18 cellular contexts compared by ENCODE assay signal in genomic region chr2:136107238-136108033, GRCh38. TPM values are rescaled to one million over a fixed set of nuclear protein-coding genes. Genes with fewer than 3 reads are reported as not detected.
A peak's percentile ranks its signal among the peaks of the same experiment; 100 is the strongest.
DNase-seq lines count a peak whose midpoint lies in the region; ATAC-seq and TF ChIP-seq lines count a peak whose summit lies in the region.
"Had no signal": no experiment of that assay in that cellular context is flagged by ENCODE, and none has a peak within 500 bp of the region (broad histone marks: within the 10 kb centered on the region; RNA-seq: fewer than 3 reads in every experiment).

No MANE protein-coding gene starts in this region.

- peaks cover 25 to 40% (median 31%) of the 10 kb centered on the region in 10 experiments for H3K4me1 ChIP-seq in BLaER1 treated with 17β-estradiol and CSF1 and Interleukin-3, amounts not matched to agents 10 nM and 100 nM
- H3K4me1 ChIP-seq in spleen, result peaks cover 0 to 53% (median 15%) of the 10 kb centered on the region in 6 donors

- no peaks in the 10 kb centered on the region for H3K27me3 Mint-ChIP-seq in activated T-helper 2 cell treated with anti-CD3 and anti-CD28 coated beads, Interferon-gamma antibody, Interleukin-2, Interleukin-4, amounts not matched to agents 10 μg/mL and 5 μg/mL and 100 μg/mL, durations not matched to agents 14 hours and 24 hours and 36 hours (ENCODE audit: low read depth)
- H3K27me3 Mint-ChIP-seq in activated CD4-positive, alpha-beta memory T cell treated with anti-CD3 and anti-CD28 coated beads, Interleukin-2, amount 10 ng/mL, durations not matched to agents 7 days and 5 days, result no peaks in the 10 kb centered on the region
- H3K27me3 Mint-ChIP-seq: activated T-cell treated with anti-CD3 and anti-CD28 coated beads, Interleukin-2, amount 50 U/mL, for 24 hours; stimulated activated naive CD8-positive, alpha-beta T cell treated with anti-CD3 and anti-CD28 coated beads, Interleukin-15, Interleukin-2, amounts not matched to agents 100 ng/mL and 50 ng/mL, for 24 hours had no signal

- H3K27ac ChIP-seq in BLaER1 treated with 17β-estradiol and CSF1 and Interleukin-3, amounts not matched to agents 10 nM and 100 nM, result peak overlapping the region in 4 of 11 experiments; percentile 18 to 64 (median 34); a peak in 6 of 22 replicates
- peak overlapping the region in 3 of 8 donors; percentile 15 to 21 (median 19) for H3K27ac ChIP-seq in spleen
- H3K27ac ChIP-seq: dorsolateral prefrontal cortex had no signal

- H3K36me3 ChIP-seq in BLaER1 treated with 17β-estradiol and CSF1 and Interleukin-3, amounts not matched to agents 10 nM and 100 nM, result peaks cover 0 to 2% (median 0%) of the 10 kb centered on the region in 11 experiments; a peak in 3 of 22 replicates
- no peaks in the 10 kb centered on the region for H3K36me3 ChIP-seq in spleen

- H3K9me3 Mint-ChIP-seq in activated T-helper 2 cell treated with anti-CD3 and anti-CD28 coated beads, Interferon-gamma antibody, Interleukin-2, Interleukin-4, amounts not matched to agents 10 μg/mL and 5 μg/mL and 100 μg/mL, durations not matched to agents 14 hours and 24 hours and 36 hours, result no peaks in the 10 kb centered on the region
- no peaks in the 10 kb centered on the region for H3K9me3 Mint-ChIP-seq in activated CD4-positive, alpha-beta memory T cell treated with anti-CD3 and anti-CD28 coated beads, Interleukin-2, amount 10 ng/mL, durations not matched to agents 7 days and 5 days
- H3K9me3 Mint-ChIP-seq: activated T-cell treated with anti-CD3 and anti-CD28 coated beads, Interleukin-2, amount 50 U/mL, for 24 hours; HFFc6; immature natural killer cell; stimulated activated naive CD8-positive, alpha-beta T cell treated with anti-CD3 and anti-CD28 coated beads, Interleukin-15, Interleukin-2, amounts not matched to agents 100 ng/mL and 50 ng/mL, for 24 hours had no signal

- DNase-seq in spleen (no peak), globus pallidus (ENCODE audit: low spot score) (no peak)
- DNase-seq in activated T-helper 2 cell treated with anti-CD3 and anti-CD28 coated beads, Interferon-gamma antibody, Interleukin-2, Interleukin-4, amounts not matched to agents 10 μg/mL and 5 μg/mL and 100 μg/mL, durations not matched to agents 14 hours and 24 hours and 36 hours (ENCODE audit: low spot score), result no peak
- DNase-seq in activated CD4-positive, alpha-beta memory T cell treated with anti-CD3 and anti-CD28 coated beads, Interleukin-2, amount 10 ng/mL, durations not matched to agents 7 days and 5 days, result no peak
- DNase-seq: activated T-cell treated with anti-CD3 and anti-CD28 coated beads, Interleukin-2, amount 50 U/mL, for 24 hours; aorta; dorsolateral prefrontal cortex; HFFc6; immature natural killer cell; mucosa of descending colon; NCI-H1436; retina; stimulated activated CD4-positive, alpha-beta T cell treated with anti-CD3 and anti-CD28 coated beads, Interleukin-4, amount 100 ng/mL, for 24 hours had no signal

- no peaks in the 10 kb centered on the region for H3K27me3 ChIP-seq in BLaER1 treated with 17β-estradiol and CSF1 and Interleukin-3, amounts not matched to agents 10 nM and 100 nM
- no peaks in the 10 kb centered on the region for H3K27me3 ChIP-seq in spleen (replicated peaks in 1 of 7)
- H3K27me3 ChIP-seq: dorsolateral prefrontal cortex had no signal

- peaks cover 4% of the 10 kb centered on the region for H3K36me3 Mint-ChIP-seq in activated T-helper 2 cell treated with anti-CD3 and anti-CD28 coated beads, Interferon-gamma antibody, Interleukin-2, Interleukin-4, amounts not matched to agents 10 μg/mL and 5 μg/mL and 100 μg/mL, durations not matched to agents 14 hours and 24 hours and 36 hours (ENCODE audit: low read depth)
- H3K36me3 Mint-ChIP-seq in activated CD4-positive, alpha-beta memory T cell treated with anti-CD3 and anti-CD28 coated beads, Interleukin-2, amount 10 ng/mL, durations not matched to agents 7 days and 5 days (ENCODE audit: low read depth), result peaks cover 3% of the 10 kb centered on the region
- H3K36me3 Mint-ChIP-seq: immature natural killer cell had no signal

- no peak overlapping the region for H3K4me3 Mint-ChIP-seq in activated T-helper 2 cell treated with anti-CD3 and anti-CD28 coated beads, Interferon-gamma antibody, Interleukin-2, Interleukin-4, amounts not matched to agents 10 μg/mL and 5 μg/mL and 100 μg/mL, durations not matched to agents 14 hours and 24 hours and 36 hours (ENCODE audit: low read depth)
- no peak overlapping the region for H3K4me3 Mint-ChIP-seq in activated CD4-positive, alpha-beta memory T cell treated with anti-CD3 and anti-CD28 coated beads, Interleukin-2, amount 10 ng/mL, durations not matched to agents 7 days and 5 days
- H3K4me3 Mint-ChIP-seq: activated T-cell treated with anti-CD3 and anti-CD28 coated beads, Interleukin-2, amount 50 U/mL, for 24 hours; HFFc6; immature natural killer cell; stimulated activated naive CD8-positive, alpha-beta T cell treated with anti-CD3 and anti-CD28 coated beads, Interleukin-15, Interleukin-2, amounts not matched to agents 100 ng/mL and 50 ng/mL, for 24 hours had no signal

- H3K27ac Mint-ChIP-seq in activated T-helper 2 cell treated with anti-CD3 and anti-CD28 coated beads, Interferon-gamma antibody, Interleukin-2, Interleukin-4, amounts not matched to agents 10 μg/mL and 5 μg/mL and 100 μg/mL, durations not matched to agents 14 hours and 24 hours and 36 hours, result no peak overlapping the region
- H3K27ac Mint-ChIP-seq in activated CD4-positive, alpha-beta memory T cell treated with anti-CD3 and anti-CD28 coated beads, Interleukin-2, amount 10 ng/mL, durations not matched to agents 7 days and 5 days, result no peak overlapping the region
- H3K27ac Mint-ChIP-seq: activated T-cell treated with anti-CD3 and anti-CD28 coated beads, Interleukin-2, amount 50 U/mL, for 24 hours; HFFc6; stimulated activated naive CD8-positive, alpha-beta T cell treated with anti-CD3 and anti-CD28 coated beads, Interleukin-15, Interleukin-2, amounts not matched to agents 100 ng/mL and 50 ng/mL, for 24 hours had no signal

- CTCF ChIA-PET in activated CD4-positive, alpha-beta memory T cell treated with anti-CD3 and anti-CD28 coated beads, Interleukin-2, amount 10 ng/mL, durations not matched to agents 7 days and 5 days (lab: Charles Lee), result interaction anchor here (1.3 to 2.0 kb wide), 2 partner anchors 194 to 277 kb away, joined by 4 to 6 read pairs; no protein-coding TSS in a partner anchor

- peak overlapping the region; percentile 27 to 72 (median 55) for H3K4me2 ChIP-seq in BLaER1 treated with 17β-estradiol and CSF1 and Interleukin-3, amounts not matched to agents 10 nM and 100 nM

- TF ChIP-seq POLR2A in spleen (IDR thresholded peaks at IDR 0.05), result no peak

- ATAC-seq in GM19023 (IDR thresholded peaks at IDR 0.05; ENCODE audit: unreplicated experiment) (peak; percentile 69), HG02678 (IDR thresholded peaks at IDR 0.05; ENCODE audit: unreplicated experiment) (peak; percentile 87), HG03571 (IDR thresholded peaks at IDR 0.05; ENCODE audit: unreplicated experiment) (peak; percentile 59)
- ATAC-seq: mucosa of descending colon had no signal

- H3K9ac ChIP-seq in BLaER1 treated with 17β-estradiol and CSF1 and Interleukin-3, amounts not matched to agents 10 nM and 100 nM, result peak overlapping the region in 3 of 11 experiments; percentile 8 to 49 (median 47); a peak in 2 of 22 replicates

- H4K20me1 ChIP-seq in BLaER1 treated with 17β-estradiol and CSF1 and Interleukin-3, amounts not matched to agents 10 nM and 100 nM, result peaks cover 0 to 5% (median 0%) of the 10 kb centered on the region in 11 experiments; a peak in 3 of 22 replicates

- POLR2A ChIA-PET in activated CD4-positive, alpha-beta memory T cell treated with anti-CD3 and anti-CD28 coated beads, Interleukin-2, amount 10 ng/mL, durations not matched to agents 7 days and 5 days (lab: Charles Lee), result interaction anchor here (1.0 to 1.3 kb wide), 4 partner anchors 9 to 119 kb away, joined by 3 to 6 read pairs (median 4); no protein-coding TSS in a partner anchor

- WGBS in spleen, 5 donors, result 69 to 83% (median 81%) methylated on average over 4 of the region's 4 CpGs

- no peaks in the 10 kb centered on the region; a peak in 1 of 22 replicates for H3K9me3 ChIP-seq in BLaER1 treated with 17β-estradiol and CSF1 and Interleukin-3, amounts not matched to agents 10 nM and 100 nM (replicated peaks in 1 of 11)
- H3K9me3 ChIP-seq in spleen, result no peaks in the 10 kb centered on the region
- H3K9me3 ChIP-seq: mucosa of descending colon had no signal

- H3K4me1 Mint-ChIP-seq in activated T-helper 2 cell treated with anti-CD3 and anti-CD28 coated beads, Interferon-gamma antibody, Interleukin-2, Interleukin-4, amounts not matched to agents 10 μg/mL and 5 μg/mL and 100 μg/mL, durations not matched to agents 14 hours and 24 hours and 36 hours (ENCODE audit: low read depth), result peaks cover 7% of the 10 kb centered on the region
- peaks cover 4% of the 10 kb centered on the region for H3K4me1 Mint-ChIP-seq in activated CD4-positive, alpha-beta memory T cell treated with anti-CD3 and anti-CD28 coated beads, Interleukin-2, amount 10 ng/mL, durations not matched to agents 7 days and 5 days

- no peak for TF ChIP-seq CTCF in spleen (IDR thresholded peaks at IDR 0.05 in 8 of 11, conservative IDR thresholded peaks at IDR 0.05 in 3 of 11)

- intact Hi-C loops in spleen (cut with DNase I; ENCODE audit: low total_unique reads), result no loop called here
- intact Hi-C loops in activated T-helper 2 cell treated with anti-CD3 and anti-CD28 coated beads, Interferon-gamma antibody, Interleukin-2, Interleukin-4, amounts not matched to agents 10 μg/mL and 5 μg/mL and 100 μg/mL, durations not matched to agents 14 hours and 24 hours and 36 hours (cut with micrococcal nuclease), result no loop called here

- no peak overlapping the region for H3K4me3 ChIP-seq in BLaER1 treated with 17β-estradiol and CSF1 and Interleukin-3, amounts not matched to agents 10 nM and 100 nM
- H3K4me3 ChIP-seq in spleen, result no peak overlapping the region
- H3K4me3 ChIP-seq: dorsolateral prefrontal cortex, mucosa of descending colon had no signal

RNA-seq across cellular contexts. Expression of gene CXCR4, which starts 10.5 kb away (rescaled TPM):
- total RNA-seq in spleen, result 100 to 1,000 TPM; 204 to 499 (median 323) TPM
- 100 to 1,000 TPM; 274 to 626 (median 286) TPM for polyA plus RNA-seq in spleen
- 140 and 144 TPM in 2 replicates for total RNA-seq in activated T-helper 2 cell treated with anti-CD3 and anti-CD28 coated beads, Interferon-gamma antibody, Interleukin-2, Interleukin-4, amounts not matched to agents 10 μg/mL and 5 μg/mL and 100 μg/mL, durations not matched to agents 14 hours and 24 hours and 36 hours
- 100 to 1,000 TPM; 202 to 212 TPM for total RNA-seq in activated CD4-positive, alpha-beta memory T cell treated with anti-CD3 and anti-CD28 coated beads, Interleukin-2, amount 10 ng/mL, durations not matched to agents 7 days and 5 days
- total RNA-seq: HFFc6 had no signal
